ENCODE assay signal across 18 cellular contexts in genomic region chr5:23528677-23529076, GRCh38. TPM values are rescaled to one million over a fixed set of nuclear protein-coding genes. Genes with fewer than 3 reads are reported as not detected.
DNase-seq lines count a peak whose midpoint lies in the region; ATAC-seq and TF ChIP-seq lines count a peak whose summit lies in the region.
"Had no signal": no experiment of that assay in that cellular context is flagged by ENCODE, and none has a peak within 500 bp of the region (broad histone marks: within the 10 kb centered on the region; RNA-seq: fewer than 3 reads in every experiment).

No MANE protein-coding gene starts in this region.

- no peak overlapping the region for H3K23ac ChIP-seq in H9 (ENCODE audit: insufficient read length, low read depth, low read length)

- no peaks in the 10 kb centered on the region for H3K79me1 ChIP-seq in H9 (ENCODE audit: insufficient read depth, low read depth, low read length, poor library complexity, severe bottlenecking)

- H3K79me2 ChIP-seq in H9 (ENCODE audit: insufficient read depth, low read length) (no peaks in the 10 kb centered on the region), neural progenitor cell (ENCODE audit: low read depth) (no peaks in the 10 kb centered on the region)

- H3K27me3 ChIP-seq in H9 (ENCODE audit: insufficient read depth, low read length) = no peaks in the 10 kb centered on the region
- no peaks in the 10 kb centered on the region for H3K27me3 ChIP-seq in neural progenitor cell
- no peaks in the 10 kb centered on the region for H3K27me3 ChIP-seq in SJCRH30
- no peaks in the 10 kb centered on the region for H3K27me3 ChIP-seq in esophagus squamous epithelium

- H3K9me3 Mint-ChIP-seq in H9 (peaks cover 6 to 14% of the 10 kb centered on the region in 2 experiments; a peak in 4 of 5 replicates), WTC11 (peaks cover 45% of the 10 kb centered on the region), neural progenitor cell (peaks cover 9% of the 10 kb centered on the region)
- peaks cover 16% of the 10 kb centered on the region for H3K9me3 Mint-ChIP-seq in activated CD8-positive, alpha-beta T cell treated with anti-CD3 and anti-CD28 coated beads for 36 hours

- H4K91ac ChIP-seq in H9 (ENCODE audit: insufficient read length, low read depth, low read length) = no peak overlapping the region

- no peaks in the 10 kb centered on the region for H3F3A ChIP-seq in neural progenitor cell (ENCODE audit: low read depth)

- intact Hi-C loops in activated CD8-positive, alpha-beta T cell treated with anti-CD3 and anti-CD28 coated beads for 36 hours (cut with micrococcal nuclease) = no loop called here
- intact Hi-C loops in esophagus squamous epithelium (cut with DNase I) = no loop called here

- no peak overlapping the region for H3K9ac ChIP-seq in H9 (ENCODE audit: extremely low read depth, insufficient read length, low read length)
- no peak overlapping the region for H3K9ac ChIP-seq in neural progenitor cell

- no peak overlapping the region for H3K56ac ChIP-seq in H9 (ENCODE audit: insufficient read length, low read depth, low read length)

- no peak for DNase-seq in H9
- DNase-seq in OCI-M1 (lab: John Stamatoyannopoulos, UW) = peak; percentile 68
- DNase-seq in WTC11 (ENCODE audit: low spot score) = no peak
- DNase-seq in neural progenitor cell (ENCODE audit: low spot score) = peak; percentile 7
- DNase-seq in activated CD8-positive, alpha-beta T cell treated with anti-CD3 and anti-CD28 coated beads for 36 hours = no peak
- no peak for DNase-seq in SJCRH30
- DNase-seq in NCI-H526 treated with DMSO at 0.1 percent for 48 hours (lab: John Stamatoyannopoulos, UW) = no peak
- DNase-seq in esophagus squamous epithelium (lab: John Stamatoyannopoulos, UW) = no peak
- DNase-seq: ACHN; C1 segment of cervical spinal cord; CD4-positive, alpha-beta T cell; DMS79 had no signal

- H4K5ac ChIP-seq in H9 (ENCODE audit: insufficient read length, low read depth, low read length) = no peak overlapping the region

- H3K4me1 Mint-ChIP-seq in H9 = peaks cover 8 to 11% of the 10 kb centered on the region in 2 experiments; a peak in 3 of 4 replicates
- peaks cover 13% of the 10 kb centered on the region for H3K4me1 Mint-ChIP-seq in WTC11
- no peaks in the 10 kb centered on the region for H3K4me1 Mint-ChIP-seq in neural progenitor cell
- no peaks in the 10 kb centered on the region for H3K4me1 Mint-ChIP-seq in activated CD8-positive, alpha-beta T cell treated with anti-CD3 and anti-CD28 coated beads for 36 hours (ENCODE audit: low read depth)
- H3K4me1 Mint-ChIP-seq: B cell had no signal

- H3T11ph ChIP-seq in H9 (ENCODE audit: low read length) = peak overlapping the region; percentile 46

- H3K23me2 ChIP-seq in H9 (ENCODE audit: insufficient read length, low read depth, low read length, poor library complexity, severe bottlenecking) = no peaks in the 10 kb centered on the region

- H2BK120ac ChIP-seq in H9 (ENCODE audit: low read depth, low read length, poor library complexity, severe bottlenecking) = no peak overlapping the region

- H3K36me3 Mint-ChIP-seq in H9 (ENCODE audit: insufficient read depth in 1 of 3, low read depth in 3 of 3) (peaks cover 5 to 15% (median 9%) of the 10 kb centered on the region in 3 experiments; a peak in 6 of 7 replicates), WTC11 (peaks cover 23% of the 10 kb centered on the region), neural progenitor cell (no peaks in the 10 kb centered on the region)
- H3K36me3 Mint-ChIP-seq in activated CD8-positive, alpha-beta T cell treated with anti-CD3 and anti-CD28 coated beads for 36 hours (ENCODE audit: low read depth) = no peaks in the 10 kb centered on the region

- H3K27me3 Mint-ChIP-seq in H9 (ENCODE audit: low read depth) = no peaks in the 10 kb centered on the region; the same call in 1 of the 2 replicates
- H3K27me3 Mint-ChIP-seq in WTC11 (ENCODE audit: low read depth) = no peaks in the 10 kb centered on the region; the same call in 1 of the 2 replicates
- no peaks in the 10 kb centered on the region for H3K27me3 Mint-ChIP-seq in neural progenitor cell (ENCODE audit: insufficient read depth, low read depth)
- H3K27me3 Mint-ChIP-seq in activated CD8-positive, alpha-beta T cell treated with anti-CD3 and anti-CD28 coated beads for 36 hours = no peaks in the 10 kb centered on the region
- H3K27me3 Mint-ChIP-seq: B cell; CD4-positive, alpha-beta T cell had no signal

- TF ChIP-seq POLR2A in esophagus squamous epithelium (IDR thresholded peaks at IDR 0.05) = no peak

- POLR2A ChIA-PET in WTC11 (lab: Charles Lee) = no interaction called here
- POLR2A ChIA-PET in activated CD8-positive, alpha-beta T cell treated with anti-CD3 and anti-CD28 coated beads for 36 hours (lab: Charles Lee) = no interaction called here

- peak; percentile 24; the same call in 1 of the 2 replicates for ATAC-seq in WTC11
- ATAC-seq in activated CD8-positive, alpha-beta T cell treated with anti-CD3 and anti-CD28 coated beads for 36 hours = no peak
- ATAC-seq: GM12878, HCT116 had no signal

- H3K18ac ChIP-seq in H9 (ENCODE audit: insufficient read length, low read depth, low read length) = peak overlapping the region; percentile 94

- H3K4ac ChIP-seq in H9 (ENCODE audit: low read depth, low read length) = no peak overlapping the region

- no peak overlapping the region for H4K8ac ChIP-seq in H9 (replicated peaks; ENCODE audit: insufficient read length, low read depth, low read length)

- H2AFZ ChIP-seq in H9 (ENCODE audit: low read length) (no peak overlapping the region), neural progenitor cell (replicated peaks) (no peak overlapping the region)

- WGBS in H9 (ENCODE audit: extremely low coverage, insufficient read length, low lambda C conversion rate) = no CpG with 5 or more reads among the region's 4 CpGs
- WGBS in esophagus squamous epithelium, 2 donors = 33 to 44% methylated on average over 4 of the region's 4 CpGs

- peak overlapping the region; percentile 88; the same call in 1 of the 2 replicates for H3K14ac ChIP-seq in H9 (ENCODE audit: insufficient read depth, low read length)

- no peak overlapping the region for H2BK20ac ChIP-seq in H9 (ENCODE audit: low read depth, low read length, poor library complexity, severe bottlenecking)

- H2BK15ac ChIP-seq in H9 (ENCODE audit: low read depth, low read length) = no peak overlapping the region

- H2BK5ac ChIP-seq in H9 (ENCODE audit: insufficient read length, low read length) = no peak overlapping the region

- H3K4me2 ChIP-seq in H9 (ENCODE audit: insufficient read depth, insufficient read length, low read length) (no peak overlapping the region), neural progenitor cell (no peak overlapping the region)

- CTCF ChIA-PET in WTC11 (lab: Charles Lee) = interaction anchor here (0.6 kb wide), 1 partner anchor 204 kb away, joined by 4 read pairs; no protein-coding TSS in a partner anchor
- CTCF ChIA-PET in activated CD8-positive, alpha-beta T cell treated with anti-CD3 and anti-CD28 coated beads for 36 hours (lab: Charles Lee) = no interaction called here

- no peak overlapping the region for H3K4me3 ChIP-seq in neural progenitor cell
- no peak overlapping the region for H3K4me3 ChIP-seq in SJCRH30
- H3K4me3 ChIP-seq in esophagus squamous epithelium = no peak overlapping the region
- H3K4me3 ChIP-seq: GM12878 had no signal

- H3K4me3 Mint-ChIP-seq in H9 = no peak overlapping the region
- H3K4me3 Mint-ChIP-seq in WTC11 = no peak overlapping the region
- no peak overlapping the region for H3K4me3 Mint-ChIP-seq in neural progenitor cell
- no peak overlapping the region for H3K4me3 Mint-ChIP-seq in activated CD8-positive, alpha-beta T cell treated with anti-CD3 and anti-CD28 coated beads for 36 hours
- H3K4me3 Mint-ChIP-seq: B cell; CD4-positive, alpha-beta T cell had no signal

- H3K4me1 ChIP-seq in H9 (ENCODE audit: insufficient read depth, low read length) (no peaks in the 10 kb centered on the region; the same call in 1 of the 2 replicates), neural progenitor cell (no peaks in the 10 kb centered on the region), SJCRH30 (no peaks in the 10 kb centered on the region), esophagus squamous epithelium (no peaks in the 10 kb centered on the region)

- H3K27ac ChIP-seq in H9 (ENCODE audit: insufficient read length, low read depth, low read length) (no peak overlapping the region), neural progenitor cell (no peak overlapping the region), SJCRH30 (no peak overlapping the region), esophagus squamous epithelium (no peak overlapping the region)
- H3K27ac ChIP-seq: HL-60 had no signal

- H3K9me3 ChIP-seq in H9 (ENCODE audit: control insufficient read depth, low read depth, low read length) (no peaks in the 10 kb centered on the region), neural progenitor cell (ENCODE audit: low read depth) (no peaks in the 10 kb centered on the region), SJCRH30 (replicated peaks) (no peaks in the 10 kb centered on the region), esophagus squamous epithelium (peaks cover 0 to 14% (median 0%) of the 10 kb centered on the region in 3 donors)

- no peaks in the 10 kb centered on the region for H3K36me3 ChIP-seq in neural progenitor cell
- H3K36me3 ChIP-seq in SJCRH30 = no peaks in the 10 kb centered on the region
- H3K36me3 ChIP-seq in esophagus squamous epithelium = no peaks in the 10 kb centered on the region

- H2AK5ac ChIP-seq in H9 (ENCODE audit: insufficient read length, low read length) = no peak overlapping the region

- no peak for TF ChIP-seq CTCF in H9 (conservative IDR thresholded peaks at IDR 0.05)
- TF ChIP-seq CTCF in WTC11 (IDR thresholded peaks at IDR 0.05) = no peak
- no peak for TF ChIP-seq CTCF in neural progenitor cell (IDR thresholded peaks at IDR 0.05)
- no peak for TF ChIP-seq CTCF in activated CD8-positive, alpha-beta T cell treated with anti-CD3 and anti-CD28 coated beads for 36 hours (IDR thresholded peaks at IDR 0.05)
- TF ChIP-seq CTCF in esophagus squamous epithelium (IDR thresholded peaks at IDR 0.05) = no peak

- H4K20me1 ChIP-seq in H9 (ENCODE audit: control insufficient read depth, insufficient read depth, insufficient read length) = no peaks in the 10 kb centered on the region
- no peaks in the 10 kb centered on the region for H4K20me1 ChIP-seq in neural progenitor cell (ENCODE audit: low read depth)

- H3K27ac Mint-ChIP-seq in H9 (peak overlapping the region in 1 of 3 experiments; percentile 38; a peak in 1 of 7 replicates), WTC11 (no peak overlapping the region; the same call in 1 of the 2 replicates), neural progenitor cell (no peak overlapping the region)
- no peak overlapping the region for H3K27ac Mint-ChIP-seq in activated CD8-positive, alpha-beta T cell treated with anti-CD3 and anti-CD28 coated beads for 36 hours
- H3K27ac Mint-ChIP-seq: B cell; CD4-positive, alpha-beta T cell had no signal

- no peak overlapping the region for H2BK12ac ChIP-seq in H9 (ENCODE audit: insufficient read length, low read depth, low read length)

TF ChIP-seq in WTC11, 78 proteins besides CTCF, POLR2A, EP300 and RAD21 (continues in another document):
- no peak for TF ChIP-seq TEAD4 (CRISPR knock-in tag; IDR thresholded peaks at IDR 0.05)

RNA-seq across cellular contexts. Expression of gene PRDM9, which starts 21.3 kb away (rescaled TPM):
- total RNA-seq in H9 (2021) (not detected in 2 replicates), WTC11 (2021) (0.15 TPM in 1 of 3 replicates, not detected in the others), neural progenitor cell (ENCODE audit: low replicate concordance) (not detected in 2 replicates), esophagus squamous epithelium (not detected)
- not detected for total RNA-seq in activated CD8-positive, alpha-beta T cell treated with anti-CD3 and anti-CD28 coated beads for 36 hours
- not detected in 2 replicates for total RNA-seq in SJCRH30 (2014; rRNA removed; shearing (Covaris generic))
- total RNA-seq: A172; B cell; CD4-positive, alpha-beta T cell; G401; GM12878 had no signal

Comparison
In these comparisons a context has a peak if more than half of its experiments do, and no peak if none do; other contexts are left out.
1. DNase-seq: peak in OCI-M1 (single experiment) and neural progenitor cell (single experiment); none in H9 (single experiment), WTC11 (single experiment), activated CD8-positive, alpha-beta T cell treated with anti-CD3 and anti-CD28 coated beads for 36 hours (single experiment), SJCRH30 (0 of 2), NCI-H526 treated with DMSO at 0.1 percent for 48 hours (single experiment) and esophagus squamous epithelium (single experiment).